37 cellular contexts compared by ENCODE assay signal in genomic region chr7:18037609-18038008, GRCh38. TPM values are rescaled to one million over a fixed set of nuclear protein-coding genes. Genes with fewer than 3 reads are reported as not detected.
"Had no signal": no experiment of that assay in that cellular context is flagged by ENCODE, and none has a peak within 500 bp of the region (broad histone marks: within the 10 kb centered on the region; RNA-seq: fewer than 3 reads in every experiment).

No MANE protein-coding gene starts in this region.

- H3K4me3 ChIP-seq: adrenal gland, body of pancreas, esophagus squamous epithelium, psoas muscle, sigmoid colon, thyroid gland, upper lobe of left lung had no signal

- H3K27ac Mint-ChIP-seq: activated CD8-positive, alpha-beta T cell treated with anti-CD3 and anti-CD28 coated beads for 36 hours; activated naive CD4-positive, alpha-beta T cell treated with anti-CD3 and anti-CD28 coated beads for 36 hours; activated naive CD8-positive, alpha-beta T cell treated with anti-CD3 and anti-CD28 coated beads for 36 hours; activated T-helper 2 cell treated with anti-CD3 and anti-CD28 coated beads, Interferon-gamma antibody, Interleukin-2, Interleukin-4, amounts not matched to agents 10 μg/mL and 5 μg/mL and 100 μg/mL, durations not matched to agents 14 hours and 24 hours and 36 hours; mesothelial cell of epicardium; naive B cell; stimulated activated memory B cell treated with anti-CD40 and anti-IgM and Interleukin-4, amounts not matched to agents 10 μg/mL and 1 μg/mL and 100 μg/mL, for 72 hours; stimulated activated naive CD8-positive, alpha-beta T cell treated with anti-CD3 and anti-CD28 coated beads, Interleukin-15, amount 100 ng/mL, for 72 hours had no signal

- H3K4me1 ChIP-seq: adrenal gland, body of pancreas, esophagus squamous epithelium, parathyroid adenoma, psoas muscle, sigmoid colon, thyroid gland, upper lobe of left lung had no signal

- H3K9me3 Mint-ChIP-seq: activated CD8-positive, alpha-beta T cell treated with anti-CD3 and anti-CD28 coated beads for 36 hours; activated naive CD8-positive, alpha-beta T cell treated with anti-CD3 and anti-CD28 coated beads for 36 hours; activated T-helper 2 cell treated with anti-CD3 and anti-CD28 coated beads, Interferon-gamma antibody, Interleukin-2, Interleukin-4, amounts not matched to agents 10 μg/mL and 5 μg/mL and 100 μg/mL, durations not matched to agents 14 hours and 24 hours and 36 hours; nephron progenitor cell had no signal

- H3K4me3 Mint-ChIP-seq: activated CD8-positive, alpha-beta T cell treated with anti-CD3 and anti-CD28 coated beads for 36 hours; activated naive CD4-positive, alpha-beta T cell treated with anti-CD3 and anti-CD28 coated beads for 36 hours; activated naive CD8-positive, alpha-beta T cell treated with anti-CD3 and anti-CD28 coated beads for 36 hours; mesothelial cell of epicardium; naive B cell; nephron progenitor cell; stimulated activated memory B cell treated with anti-CD40 and anti-IgM and Interleukin-4, amounts not matched to agents 10 μg/mL and 1 μg/mL and 100 μg/mL, for 72 hours; stimulated activated naive CD8-positive, alpha-beta T cell treated with anti-CD3 and anti-CD28 coated beads, Interleukin-15, amount 100 ng/mL, for 72 hours had no signal

- H3K36me3 Mint-ChIP-seq: activated naive CD8-positive, alpha-beta T cell treated with anti-CD3 and anti-CD28 coated beads for 36 hours; stimulated activated memory B cell treated with anti-CD40 and anti-IgM and Interleukin-4, amounts not matched to agents 10 μg/mL and 1 μg/mL and 100 μg/mL, for 72 hours had no signal

- H3K9ac ChIP-seq: parathyroid adenoma had no signal

- H3K79me2 ChIP-seq: parathyroid adenoma had no signal

- H3K36me3 ChIP-seq: adrenal gland, esophagus squamous epithelium, sigmoid colon, thyroid gland, upper lobe of left lung, WERI-Rb-1 had no signal

- DNase-seq: activated CD4-positive, alpha-beta T cell treated with anti-CD3 and anti-CD28 coated beads, Interleukin-2, amount 50 U/mL, for 1 hour; activated CD8-positive, alpha-beta T cell treated with anti-CD3 and anti-CD28 coated beads for 36 hours; activated naive CD4-positive, alpha-beta T cell treated with anti-CD3 and anti-CD28 coated beads for 36 hours; activated naive CD8-positive, alpha-beta T cell treated with anti-CD3 and anti-CD28 coated beads for 36 hours; activated T-cell treated with anti-CD3 and anti-CD28 coated beads, Interleukin-2, amount 50 U/mL, for 48 hours; adrenal gland; aorta; body of pancreas; dermis blood vessel endothelial cell; effector CD4-positive, alpha-beta T cell; esophagus squamous epithelium; left cardiac atrium; naive B cell; nephron progenitor cell; nucleus accumbens; psoas muscle; sigmoid colon; small intestine; stimulated activated CD4-positive, alpha-beta T cell treated with anti-CD3 and anti-CD28 coated beads, Interleukin-1b, Interleukin-23, amount 100 ng/mL, for 48 hours; stimulated activated CD4-positive, alpha-beta T cell treated with anti-CD3 and anti-CD28 coated beads, Interleukin-4, amount 100 ng/mL, for 4 hours; stimulated activated CD8-positive, alpha-beta memory T cell treated with anti-CD3 and anti-CD28 coated beads, Interleukin-4, amount 100 ng/mL, for 48 hours; stimulated activated naive CD8-positive, alpha-beta T cell treated with anti-CD3 and anti-CD28 coated beads, Interleukin-15, amount 100 ng/mL, for 72 hours; substantia nigra; thyroid gland; upper lobe of left lung; WERI-Rb-1 had no signal

- H3K27ac ChIP-seq: adrenal gland, body of pancreas, epithelial cell of prostate, esophagus squamous epithelium, parathyroid adenoma, psoas muscle, sigmoid colon, thyroid gland, upper lobe of left lung, WERI-Rb-1 had no signal

- FAIRE-seq: colon, frontal cortex, keratinocyte, small intestine had no signal

- H2AFZ ChIP-seq: parathyroid adenoma had no signal

- H3K27me3 ChIP-seq: adrenal gland, body of pancreas, esophagus squamous epithelium, sigmoid colon, thyroid gland, upper lobe of left lung had no signal

- H3K4me1 Mint-ChIP-seq: activated naive CD8-positive, alpha-beta T cell treated with anti-CD3 and anti-CD28 coated beads for 36 hours; naive B cell; nephron progenitor cell; stimulated activated memory B cell treated with anti-CD40 and anti-IgM and Interleukin-4, amounts not matched to agents 10 μg/mL and 1 μg/mL and 100 μg/mL, for 72 hours; stimulated activated naive CD8-positive, alpha-beta T cell treated with anti-CD3 and anti-CD28 coated beads, Interleukin-15, amount 100 ng/mL, for 72 hours had no signal

- H3K27me3 Mint-ChIP-seq: stimulated activated naive CD8-positive, alpha-beta T cell treated with anti-CD3 and anti-CD28 coated beads, Interleukin-15, amount 100 ng/mL, for 72 hours had no signal

- H3K9me3 ChIP-seq: adrenal gland, body of pancreas, esophagus squamous epithelium, psoas muscle, sigmoid colon, thyroid gland, upper lobe of left lung had no signal

- ATAC-seq: activated CD4-positive, CD25-positive, alpha-beta regulatory T cell treated with anti-CD3 and anti-CD28 coated beads, Interleukin-2, amount 50 U/mL, for 24 hours; activated CD8-positive, alpha-beta T cell treated with anti-CD3 and anti-CD28 coated beads for 36 hours; body of pancreas; left cardiac atrium; psoas muscle; stimulated activated memory B cell treated with anti-CD40 and anti-IgM and Interleukin-4, amounts not matched to agents 10 μg/mL and 1 μg/mL and 100 μg/mL, for 72 hours; stimulated activated naive CD8-positive, alpha-beta T cell treated with anti-CD3 and anti-CD28 coated beads, Interleukin-15, amount 100 ng/mL, for 72 hours had no signal

RNA-seq across cellular contexts. Expression of gene PRPS1L1, which starts 10.0 kb away (rescaled TPM):
- total RNA-seq: activated CD8-positive, alpha-beta T cell treated with anti-CD3 and anti-CD28 coated beads for 36 hours; activated naive CD4-positive, alpha-beta T cell treated with anti-CD3 and anti-CD28 coated beads for 36 hours; activated naive CD8-positive, alpha-beta T cell treated with anti-CD3 and anti-CD28 coated beads for 36 hours; activated T-helper 2 cell treated with anti-CD3 and anti-CD28 coated beads, Interferon-gamma antibody, Interleukin-2, Interleukin-4, amounts not matched to agents 10 μg/mL and 5 μg/mL and 100 μg/mL, durations not matched to agents 14 hours and 24 hours and 36 hours; adrenal gland; aorta; body of pancreas; dermis blood vessel endothelial cell; esophagus squamous epithelium; frontal cortex; left cardiac atrium; liver; mesothelial cell of epicardium; psoas muscle; sigmoid colon; T-helper 1 cell treated with Interleukin-12 subunit alpha and Interleukin-12 subunit beta and Interleukin-4 antibody, amounts not matched to agents 30 ng/mL and 1 ng/mL, for 36 hours; thyroid gland; upper lobe of left lung had no signal
- polyA plus RNA-seq: adrenal gland, aorta, keratinocyte, liver, psoas muscle, sigmoid colon, small intestine had no signal
